16 cellular contexts compared by ENCODE assay signal in genomic region chr1:204598319-204598969, GRCh38.
"Had no signal": no experiment of that assay in that cellular context is flagged by ENCODE, and none has a peak within 500 bp of the region (broad histone marks: within the 10 kb centered on the region; RNA-seq: fewer than 3 reads in every experiment).

No MANE protein-coding gene starts in this region.

- H3K27me3 Mint-ChIP-seq: activated CD4-positive, alpha-beta T cell treated with anti-CD3 and anti-CD28 coated beads, Interleukin-2, amount 10 ng/mL, durations not matched to agents 7 days and 5 days; activated naive CD4-positive, alpha-beta T cell treated with anti-CD3 and anti-CD28 coated beads, Interleukin-2, amount 50 U/mL, for 24 hours had no signal

- H3K9me3 Mint-ChIP-seq: activated CD4-positive, alpha-beta T cell treated with anti-CD3 and anti-CD28 coated beads, Interleukin-2, amount 10 ng/mL, durations not matched to agents 7 days and 5 days; activated naive CD4-positive, alpha-beta T cell treated with anti-CD3 and anti-CD28 coated beads, Interleukin-2, amount 50 U/mL, for 24 hours; activated T-helper 2 cell treated with anti-CD3 and anti-CD28 coated beads, Interferon-gamma antibody, Interleukin-2, Interleukin-4, amounts not matched to agents 10 μg/mL and 5 μg/mL and 100 μg/mL, durations not matched to agents 14 hours and 24 hours and 36 hours; mesothelial cell of epicardium had no signal

- H3K27ac Mint-ChIP-seq: activated CD4-positive, alpha-beta T cell treated with anti-CD3 and anti-CD28 coated beads, Interleukin-2, amount 10 ng/mL, durations not matched to agents 7 days and 5 days; activated naive CD4-positive, alpha-beta T cell treated with anti-CD3 and anti-CD28 coated beads, Interleukin-2, amount 50 U/mL, for 24 hours; activated T-helper 2 cell treated with anti-CD3 and anti-CD28 coated beads, Interferon-gamma antibody, Interleukin-2, Interleukin-4, amounts not matched to agents 10 μg/mL and 5 μg/mL and 100 μg/mL, durations not matched to agents 14 hours and 24 hours and 36 hours; mesothelial cell of epicardium had no signal

- H3K4me1 ChIP-seq: gastroesophageal sphincter, tibial nerve, vagina had no signal

- H3K4me3 Mint-ChIP-seq: activated CD4-positive, alpha-beta T cell treated with anti-CD3 and anti-CD28 coated beads, Interleukin-2, amount 10 ng/mL, durations not matched to agents 7 days and 5 days; activated naive CD4-positive, alpha-beta T cell treated with anti-CD3 and anti-CD28 coated beads, Interleukin-2, amount 50 U/mL, for 24 hours; brain; mesothelial cell of epicardium had no signal

- H3K27ac ChIP-seq: gastroesophageal sphincter, neutrophil, tibial nerve, vagina had no signal

- H3K9me3 ChIP-seq: gastroesophageal sphincter, neutrophil, tibial nerve, vagina had no signal

- H3K27me3 ChIP-seq: gastroesophageal sphincter, tibial nerve, vagina had no signal

- H3K4me1 Mint-ChIP-seq: activated CD4-positive, alpha-beta T cell treated with anti-CD3 and anti-CD28 coated beads, Interleukin-2, amount 10 ng/mL, durations not matched to agents 7 days and 5 days; activated naive CD4-positive, alpha-beta T cell treated with anti-CD3 and anti-CD28 coated beads, Interleukin-2, amount 50 U/mL, for 24 hours had no signal

- H3K36me3 Mint-ChIP-seq: brain, mesothelial cell of epicardium had no signal

- ATAC-seq: gastroesophageal sphincter had no signal

- H3K4me3 ChIP-seq: gastroesophageal sphincter, tibial nerve, vagina had no signal

- DNase-seq: activated CD4-positive, alpha-beta T cell treated with anti-CD3 and anti-CD28 coated beads, Interleukin-2, amount 10 ng/mL, durations not matched to agents 7 days and 5 days; activated CD4-positive, CD25-positive, alpha-beta regulatory T cell; activated T-cell treated with anti-CD3 and anti-CD28 coated beads for 4 hours; amniotic stem cell; effector memory CD4-positive, alpha-beta T cell; right cardiac atrium; small intestine; T1000 had no signal

- H3K36me3 ChIP-seq: gastroesophageal sphincter, neutrophil, tibial nerve, vagina had no signal
